ENCODE assay signal across 24 cellular contexts in genomic region chr16:51900221-51900780, GRCh38.
"Had no signal": no experiment of that assay in that cellular context is flagged by ENCODE, and none has a peak within 500 bp of the region (broad histone marks: within the 10 kb centered on the region; RNA-seq: fewer than 3 reads in every experiment).

No MANE protein-coding gene starts in this region.

- FAIRE-seq: pancreas had no signal

- H3K27me3 ChIP-seq: pancreas, stomach, testis, thyroid gland, transverse colon, upper lobe of left lung had no signal

- H3K4me1 ChIP-seq: left ventricle myocardium inferior, pancreas, prostate gland, stomach, testis, thyroid gland, transverse colon, upper lobe of left lung had no signal

- DNase-seq: islet precursor cell; left ventricle myocardium inferior; midbrain; naive thymus-derived CD8-positive, alpha-beta T cell; nucleus accumbens; pancreas; posterior cingulate gyrus; retina; right cardiac atrium; stimulated activated CD4-positive, alpha-beta T cell treated with anti-CD3 and anti-CD28 coated beads, Interleukin-12 subunit alpha, Interleukin-12 subunit beta, amount 100 ng/mL, for 4 hours; stimulated activated CD4-positive, alpha-beta T cell treated with anti-CD3 and anti-CD28 coated beads, Interleukin-15, amount 100 ng/mL, for 24 hours; stimulated activated CD4-positive, alpha-beta T cell treated with anti-CD3 and anti-CD28 coated beads, Interleukin-2, amount 100 ng/mL, for 24 hours; stimulated activated CD4-positive, alpha-beta T cell treated with anti-CD3 and anti-CD28 coated beads, Interleukin-4, amount 100 ng/mL, for 1 hour; stimulated activated naive B cell treated with anti-CD40 and anti-IgM and Interleukin-4, amounts not matched to agents 10 μg/mL and 1 μg/mL and 100 μg/mL, for 72 hours; stimulated activated naive CD8-positive, alpha-beta T cell treated with anti-CD3 and anti-CD28 coated beads, Interleukin-15, Interleukin-2, amounts not matched to agents 100 U/mL and 50 U/mL, for 24 hours; stomach; testis; thyroid gland; transverse colon; upper lobe of left lung had no signal

- H3K9me3 ChIP-seq: left ventricle myocardium inferior, pancreas, prostate gland, stomach, testis, thyroid gland, transverse colon, upper lobe of left lung had no signal

- H3K4me3 ChIP-seq: left ventricle myocardium inferior, lung, pancreas, prostate gland, skin epidermis, stomach, testis, thyroid gland, transverse colon, upper lobe of left lung had no signal

- ATAC-seq: naive thymus-derived CD8-positive, alpha-beta T cell; pancreas; right cardiac atrium; sciatic nerve; stimulated activated naive B cell treated with anti-CD40 and anti-IgM and Interleukin-4, amounts not matched to agents 10 μg/mL and 1 μg/mL and 100 μg/mL, for 72 hours; stimulated activated naive CD8-positive, alpha-beta T cell treated with anti-CD3 and anti-CD28 coated beads, Interleukin-15, Interleukin-2, amounts not matched to agents 100 U/mL and 50 U/mL, for 24 hours had no signal

- H3K36me3 ChIP-seq: left ventricle myocardium inferior, pancreas, prostate gland, stomach, thyroid gland, transverse colon, upper lobe of left lung had no signal

- H3K27ac ChIP-seq: left ventricle myocardium inferior, pancreas, prostate gland, skin epidermis, stomach, testis, thyroid gland, transverse colon had no signal
